ENCODE assay signal across 35 cellular contexts in genomic region chr4:7077371-7077770, GRCh38.
"Had no signal": no experiment of that assay in that cellular context is flagged by ENCODE, and none has a peak within 500 bp of the region (broad histone marks: within the 10 kb centered on the region; RNA-seq: fewer than 3 reads in every experiment).

No MANE protein-coding gene starts in this region.

- H3K27ac ChIP-seq: adrenal gland, body of pancreas, brain microvascular endothelial cell, breast epithelium, VCaP had no signal

- H3K36me3 Mint-ChIP-seq: activated CD4-positive, alpha-beta memory T cell treated with anti-CD3 and anti-CD28 coated beads for 36 hours; activated naive CD4-positive, alpha-beta T cell treated with anti-CD3 and anti-CD28 coated beads, Interleukin-2, amount 50 U/mL, for 72 hours; activated naive CD8-positive, alpha-beta T cell treated with anti-CD3 and anti-CD28 coated beads for 36 hours had no signal

- H3K27ac Mint-ChIP-seq: activated B cell treated with CpG ODN at 0.5 μM for 24 hours; activated CD4-positive, alpha-beta memory T cell treated with anti-CD3 and anti-CD28 coated beads for 36 hours; activated CD4-positive, alpha-beta T cell treated with anti-CD3 and anti-CD28 coated beads, Interleukin-2, amount 10 ng/mL, durations not matched to agents 24 days and 14 days; activated CD8-positive, alpha-beta T cell treated with anti-CD3 and anti-CD28 coated beads for 36 hours; activated naive CD4-positive, alpha-beta T cell treated with anti-CD3 and anti-CD28 coated beads for 36 hours; activated naive CD4-positive, alpha-beta T cell treated with anti-CD3 and anti-CD28 coated beads, Interleukin-2, amount 50 U/mL, for 72 hours; activated naive CD8-positive, alpha-beta T cell treated with anti-CD3 and anti-CD28 coated beads for 36 hours; activated T-cell treated with anti-CD3 and anti-CD28 coated beads, Interleukin-2, amount 50 U/mL, for 72 hours; activated T-helper 1 cell treated with anti-CD3 and anti-CD28 coated beads, Interleukin-12 subunit alpha, Interleukin-12 subunit beta, Interleukin-2, Interleukin-4 antibody, amounts not matched to agents 30 ng/mL and 10 ng/mL and 1 ng/mL, durations not matched to agents 14 hours and 24 hours and 36 hours; activated T-helper 17 cell treated with anti-CD3 and anti-CD28 coated beads, Interleukin-2, amount 50 U/mL, for 72 hours; T-helper 1 cell treated with Interleukin-12 subunit alpha and Interleukin-12 subunit beta and Interleukin-4 antibody, amounts not matched to agents 30 μg/mL and 1 μg/mL, for 36 hours; T-helper 2 cell treated with Interferon-gamma antibody and Interleukin-4, amounts not matched to agents 5 μg/mL and 100 μg/mL, for 36 hours had no signal

- H3K4me3 Mint-ChIP-seq: activated B cell treated with CpG ODN at 0.5 μM for 24 hours; activated CD4-positive, alpha-beta memory T cell treated with anti-CD3 and anti-CD28 coated beads for 36 hours; activated CD4-positive, alpha-beta T cell treated with anti-CD3 and anti-CD28 coated beads, Interleukin-2, amount 10 ng/mL, durations not matched to agents 24 days and 14 days; activated CD8-positive, alpha-beta T cell treated with anti-CD3 and anti-CD28 coated beads for 36 hours; activated naive CD4-positive, alpha-beta T cell treated with anti-CD3 and anti-CD28 coated beads for 36 hours; activated naive CD8-positive, alpha-beta T cell treated with anti-CD3 and anti-CD28 coated beads for 36 hours; activated T-cell treated with anti-CD3 and anti-CD28 coated beads, Interleukin-2, amount 50 U/mL, for 4 hours; activated T-cell treated with anti-CD3 and anti-CD28 coated beads, Interleukin-2, amount 50 U/mL, for 72 hours; activated T-helper 1 cell treated with anti-CD3 and anti-CD28 coated beads, Interleukin-12 subunit alpha, Interleukin-12 subunit beta, Interleukin-2, Interleukin-4 antibody, amounts not matched to agents 30 ng/mL and 10 ng/mL and 1 ng/mL, durations not matched to agents 14 hours and 24 hours and 36 hours; activated T-helper 17 cell treated with anti-CD3 and anti-CD28 coated beads, Interleukin-2, amount 50 U/mL, for 72 hours; T-helper 1 cell treated with Interleukin-12 subunit alpha and Interleukin-12 subunit beta and Interleukin-4 antibody, amounts not matched to agents 30 μg/mL and 1 μg/mL, for 36 hours; T-helper 2 cell treated with Interferon-gamma antibody and Interleukin-4, amounts not matched to agents 5 μg/mL and 100 μg/mL, for 36 hours had no signal

- H3K4me3 ChIP-seq: adrenal gland, body of pancreas, breast epithelium had no signal

- H3K4me1 ChIP-seq: adrenal gland, breast epithelium had no signal

- DNase-seq: activated B cell treated with CpG ODN at 0.5 μM for 24 hours; activated CD4-positive, alpha-beta memory T cell treated with anti-CD3 and anti-CD28 coated beads for 36 hours; activated CD4-positive, alpha-beta T cell treated with anti-CD3 and anti-CD28 coated beads for 4 hours; activated CD4-positive, alpha-beta T cell treated with anti-CD3 and anti-CD28 coated beads, Interleukin-2, amount 10 ng/mL, durations not matched to agents 24 days and 14 days; activated CD4-positive, alpha-beta T cell treated with anti-CD3 and anti-CD28 coated beads, Interleukin-2, amount 50 U/mL, for 1 hour; activated CD4-positive, alpha-beta T cell treated with anti-CD3 and anti-CD28 coated beads, Interleukin-2, amount 50 U/mL, for 4 hours; activated CD4-positive, CD25-positive, alpha-beta regulatory T cell treated with anti-CD3 and anti-CD28 coated beads, Interleukin-2, amount 50 U/mL, for 72 hours; activated CD8-positive, alpha-beta memory T cell treated with anti-CD3 and anti-CD28 coated beads, Interleukin-2, amount 50 U/mL, for 4 hours; activated CD8-positive, alpha-beta T cell treated with anti-CD3 and anti-CD28 coated beads for 36 hours; activated effector memory CD4-positive, alpha-beta T cell treated with anti-CD3 and anti-CD28 coated beads, Interleukin-2, amount 50 U/mL, for 16 hours; activated gamma-delta T cell treated with Interleukin-2 at 50 U/mL for 16 hours; activated naive CD4-positive, alpha-beta T cell; activated naive CD4-positive, alpha-beta T cell treated with anti-CD3 and anti-CD28 coated beads for 36 hours; activated naive CD4-positive, alpha-beta T cell treated with anti-CD3 and anti-CD28 coated beads, Interleukin-2, amount 50 U/mL, for 16 hours; activated naive CD8-positive, alpha-beta T cell treated with anti-CD3 and anti-CD28 coated beads for 36 hours; activated T-cell treated with anti-CD3 and anti-CD28 coated beads for 4 hours; activated T-cell treated with anti-CD3 and anti-CD28 coated beads, Interleukin-2, amount 50 U/mL, for 1 hour; activated T-cell treated with anti-CD3 and anti-CD28 coated beads, Interleukin-2, amount 50 U/mL, for 4 hours; activated T-cell treated with anti-CD3 and anti-CD28 coated beads, Interleukin-2, amount 50 U/mL, for 72 hours; amniotic stem cell; aorta; body of pancreas; brain microvascular endothelial cell; central memory CD4-positive, alpha-beta T cell; T-helper 1 cell; T-helper 2 cell; T-helper 9 cell had no signal

- H3K27me3 ChIP-seq: adrenal gland, body of pancreas, breast epithelium had no signal

- H3K4me1 Mint-ChIP-seq: activated B cell treated with CpG ODN at 0.5 μM for 24 hours; activated naive CD8-positive, alpha-beta T cell treated with anti-CD3 and anti-CD28 coated beads for 36 hours; activated T-helper 17 cell treated with anti-CD3 and anti-CD28 coated beads, Interleukin-2, amount 50 U/mL, for 72 hours had no signal

- H3K27me3 Mint-ChIP-seq: activated T-helper 17 cell treated with anti-CD3 and anti-CD28 coated beads, Interleukin-2, amount 50 U/mL, for 72 hours had no signal

- ATAC-seq: activated CD8-positive, alpha-beta T cell treated with anti-CD3 and anti-CD28 coated beads for 36 hours; activated T-cell treated with anti-CD3 and anti-CD28 coated beads, Interleukin-2, amount 50 U/mL, for 4 hours; activated T-cell treated with anti-CD3 and anti-CD28 coated beads, Interleukin-2, amount 50 U/mL, for 72 hours; activated T-helper 17 cell treated with anti-CD3 and anti-CD28 coated beads, Interleukin-2, amount 50 U/mL, for 72 hours; body of pancreas had no signal

- H3K9me3 ChIP-seq: adrenal gland, body of pancreas had no signal

- H3K9me3 Mint-ChIP-seq: activated CD4-positive, alpha-beta T cell treated with anti-CD3 and anti-CD28 coated beads, Interleukin-2, amount 10 ng/mL, durations not matched to agents 24 days and 14 days; activated naive CD4-positive, alpha-beta T cell treated with anti-CD3 and anti-CD28 coated beads for 36 hours; activated naive CD4-positive, alpha-beta T cell treated with anti-CD3 and anti-CD28 coated beads, Interleukin-2, amount 50 U/mL, for 72 hours; activated naive CD8-positive, alpha-beta T cell treated with anti-CD3 and anti-CD28 coated beads for 36 hours; activated T-cell treated with anti-CD3 and anti-CD28 coated beads, Interleukin-2, amount 50 U/mL, for 72 hours; activated T-helper 1 cell treated with anti-CD3 and anti-CD28 coated beads, Interleukin-12 subunit alpha, Interleukin-12 subunit beta, Interleukin-2, Interleukin-4 antibody, amounts not matched to agents 30 ng/mL and 10 ng/mL and 1 ng/mL, durations not matched to agents 14 hours and 24 hours and 36 hours; activated T-helper 17 cell treated with anti-CD3 and anti-CD28 coated beads, Interleukin-2, amount 50 U/mL, for 72 hours; T-helper 1 cell treated with Interleukin-12 subunit alpha and Interleukin-12 subunit beta and Interleukin-4 antibody, amounts not matched to agents 30 μg/mL and 1 μg/mL, for 36 hours; T-helper 2 cell treated with Interferon-gamma antibody and Interleukin-4, amounts not matched to agents 5 μg/mL and 100 μg/mL, for 36 hours had no signal

- H3K36me3 ChIP-seq: adrenal gland, brain microvascular endothelial cell, breast epithelium had no signal
